In genomic region chr2:12856934-12857660, GRCh38 we compare ENCODE assay signal across 9 cellular contexts.
DNase-seq lines count a peak whose midpoint lies in the region; ATAC-seq and TF ChIP-seq lines count a peak whose summit lies in the region.
"Had no signal": no experiment of that assay in that cellular context is flagged by ENCODE, and none has a peak within 500 bp of the region (broad histone marks: within the 10 kb centered on the region; RNA-seq: fewer than 3 reads in every experiment).

No MANE protein-coding gene starts in this region.

- H3K4me3 ChIP-seq in GM06990 (replicated peaks; ENCODE audit: low read depth, low read length) (no peak overlapping the region), adipocyte (ENCODE audit: low read length) (no peak overlapping the region), uterus (no peak overlapping the region)

- no peaks in the 10 kb centered on the region for H3K9me3 Mint-ChIP-seq in natural killer cell

- no peak overlapping the region for H3K4me3 Mint-ChIP-seq in natural killer cell

- peak overlapping the region; percentile 63 for H3K9ac ChIP-seq in adipocyte (ENCODE audit: low read length)

- ATAC-seq in natural killer cell, result peak; percentile 39 to 58 (median 55)

- H3K4me1 ChIP-seq in adipocyte (ENCODE audit: control insufficient read depth, insufficient read depth, low read length) (peaks cover 42% of the 10 kb centered on the region), uterus (no peaks in the 10 kb centered on the region)

- no peak for TF ChIP-seq CTCF in GM06990 (IDR thresholded peaks at IDR 0.05; ENCODE audit: insufficient read depth, low read length, poor library complexity, severe bottlenecking)
- TF ChIP-seq CTCF in natural killer cell (IDR thresholded peaks at IDR 0.05), result no peak
- TF ChIP-seq CTCF in uterus (IDR thresholded peaks at IDR 0.05), result no peak

- no peaks in the 10 kb centered on the region for H3K27me3 ChIP-seq in GM06990 (replicated peaks; ENCODE audit: control insufficient read depth, insufficient read depth, low read length)
- H3K27me3 ChIP-seq in adipocyte (replicated peaks; ENCODE audit: control insufficient read depth, insufficient read depth, low read length), result no peaks in the 10 kb centered on the region
- no peaks in the 10 kb centered on the region for H3K27me3 ChIP-seq in uterus

- no peaks in the 10 kb centered on the region for H3K27me3 Mint-ChIP-seq in natural killer cell (ENCODE audit: low read depth in 2 of 2)

- H3K27ac Mint-ChIP-seq in natural killer cell, result no peak overlapping the region

- DNase-seq in GM06990 (ENCODE audit: extremely low read depth, insufficient read length), result peak; percentile 13
- peak; percentile 79 to 96 for DNase-seq in NOMO-1 (lab: John Stamatoyannopoulos, UW; ENCODE audit: unreplicated experiment in 2 of 2)
- DNase-seq in adipocyte (ENCODE audit: low read depth), result peak; percentile 74
- no peak for DNase-seq in natural killer cell
- no peak for DNase-seq in uterus
- no peak for DNase-seq in NCI-H2196 (lab: John Stamatoyannopoulos, UW; ENCODE audit: unreplicated experiment)
- no peak for DNase-seq in NCI-H526 (lab: John Stamatoyannopoulos, UW)
- no peak for DNase-seq in D341Med (ENCODE audit: low spot score)
- DNase-seq: NCI-H526 treated with DMSO at 0.1 percent for 48 hours had no signal

- intact Hi-C loops in natural killer cell (cut with micrococcal nuclease) (loop anchor here (5.0 kb wide), 1 partner anchor 140 kb away; the partner anchor contains the start of gene TRIB2), uterus (cut with DNase I; ENCODE audit: low total_unique reads) (no loop called here)

- no peak overlapping the region for H3K27ac ChIP-seq in uterus

- no peak for TF ChIP-seq POLR2A in uterus (IDR thresholded peaks at IDR 0.05)

- no peaks in the 10 kb centered on the region for H3K36me3 ChIP-seq in GM06990 (ENCODE audit: control insufficient read depth, insufficient read depth, low read length)
- no peaks in the 10 kb centered on the region for H3K36me3 ChIP-seq in adipocyte (ENCODE audit: control insufficient read depth, insufficient read depth, low read length, severe bottlenecking)
- H3K36me3 ChIP-seq in uterus, result no peaks in the 10 kb centered on the region

- peaks cover 3% of the 10 kb centered on the region for H3K9me3 ChIP-seq in adipocyte (ENCODE audit: control insufficient read depth, low read length)
- no peaks in the 10 kb centered on the region for H3K9me3 ChIP-seq in uterus

- H3K36me3 Mint-ChIP-seq in natural killer cell, result no peaks in the 10 kb centered on the region

- peaks cover 12 to 15% of the 10 kb centered on the region in 2 donors for H3K4me1 Mint-ChIP-seq in natural killer cell

Comparison
In these comparisons a context has a peak if more than half of its experiments do, and no peak if none do; other contexts are left out.
1. DNase-seq: peak in GM06990 (single experiment), NOMO-1 (2 of 2) and adipocyte (single experiment); none in natural killer cell (single experiment), uterus (0 of 2), NCI-H2196 (single experiment), NCI-H526 (0 of 2) and D341Med (single experiment).